22 cellular contexts compared by ENCODE assay signal in the genomic region with DNA sequence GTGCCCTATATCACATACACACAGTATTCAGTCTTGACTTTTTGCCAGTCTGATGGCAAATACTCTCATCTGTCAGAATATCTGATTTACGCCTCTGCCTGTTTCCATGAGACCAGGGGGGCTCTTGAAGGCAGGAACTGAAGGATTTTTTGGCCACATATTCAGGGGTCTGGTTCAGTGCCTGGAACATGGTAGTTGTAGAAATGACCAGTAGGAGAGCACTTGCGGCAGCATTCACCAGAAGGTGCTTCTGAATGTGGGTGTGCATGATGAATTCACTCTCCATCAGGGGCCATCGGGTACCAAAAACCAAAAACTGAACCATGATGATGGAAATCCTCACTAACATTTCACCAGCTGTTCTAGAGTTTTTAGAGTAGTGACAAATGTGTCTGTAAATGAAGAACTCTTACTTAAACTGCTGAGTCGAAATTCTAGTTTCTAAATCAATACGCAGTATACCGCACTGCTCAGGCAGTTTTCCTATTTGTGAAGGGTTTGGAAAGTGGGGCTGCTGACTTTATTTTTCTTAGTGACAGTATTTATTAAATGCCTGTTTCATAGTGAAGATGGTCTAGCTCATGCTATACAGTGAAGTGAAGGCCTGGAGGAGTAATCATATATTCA.
"Had no signal": no experiment of that assay in that cellular context is flagged by ENCODE, and none has a peak within 500 bp of the region (broad histone marks: within the 10 kb centered on the region; RNA-seq: fewer than 3 reads in every experiment).

No MANE protein-coding gene starts in this region.

- H3K27ac ChIP-seq: brain microvascular endothelial cell, heart left ventricle, neutrophil, right lobe of liver, suprapubic skin, upper lobe of right lung, WERI-Rb-1 had no signal

- H3K36me3 Mint-ChIP-seq: activated naive CD8-positive, alpha-beta T cell had no signal

- ATAC-seq: effector memory CD8-positive, alpha-beta T cell; heart left ventricle; left colon; right lobe of liver; T-helper 17 cell; upper lobe of right lung had no signal

- H3K4me1 ChIP-seq: right lobe of liver had no signal

- H3K27ac Mint-ChIP-seq: activated CD4-positive, alpha-beta T cell treated with anti-CD3 and anti-CD28 coated beads, Interleukin-2, amount 10 ng/mL, durations not matched to agents 7 days and 5 days; activated naive CD8-positive, alpha-beta T cell; effector memory CD8-positive, alpha-beta T cell; immature natural killer cell; T-helper 17 cell had no signal

- DNase-seq: activated CD4-positive, alpha-beta T cell treated with anti-CD3 and anti-CD28 coated beads, Interleukin-2, amount 10 ng/mL, durations not matched to agents 7 days and 5 days; activated naive CD4-positive, alpha-beta T cell; amniotic stem cell; brain microvascular endothelial cell; cortex of kidney; effector memory CD8-positive, alpha-beta T cell; heart left ventricle; hypothalamus; immature natural killer cell; kidney; left colon; mammary epithelial cell; right lobe of liver; T-helper 17 cell; T1000; tibial artery; upper lobe of right lung; WERI-Rb-1 had no signal

- H3K9me3 ChIP-seq: heart left ventricle, neutrophil, right lobe of liver, suprapubic skin, tibial artery, upper lobe of right lung had no signal

- H3K4me3 Mint-ChIP-seq: activated CD4-positive, alpha-beta T cell treated with anti-CD3 and anti-CD28 coated beads, Interleukin-2, amount 10 ng/mL, durations not matched to agents 7 days and 5 days; activated naive CD8-positive, alpha-beta T cell; effector memory CD8-positive, alpha-beta T cell; immature natural killer cell; nephron; T-helper 17 cell had no signal

- H3K4me3 ChIP-seq: heart left ventricle, right lobe of liver, suprapubic skin, tibial artery, upper lobe of right lung had no signal

- H3K9me3 Mint-ChIP-seq: activated CD4-positive, alpha-beta T cell treated with anti-CD3 and anti-CD28 coated beads, Interleukin-2, amount 10 ng/mL, durations not matched to agents 7 days and 5 days; effector memory CD8-positive, alpha-beta T cell; immature natural killer cell; nephron had no signal

- H3K36me3 ChIP-seq: brain microvascular endothelial cell, neutrophil, WERI-Rb-1 had no signal

- H3K27me3 ChIP-seq: heart left ventricle, neutrophil, right lobe of liver, suprapubic skin, tibial artery, upper lobe of right lung had no signal

- H3K4me1 Mint-ChIP-seq: activated CD4-positive, alpha-beta T cell treated with anti-CD3 and anti-CD28 coated beads, Interleukin-2, amount 10 ng/mL, durations not matched to agents 7 days and 5 days; immature natural killer cell; T-helper 17 cell had no signal
